Comparison of ENCODE assay signal across 8 cellular contexts in the genomic region with DNA sequence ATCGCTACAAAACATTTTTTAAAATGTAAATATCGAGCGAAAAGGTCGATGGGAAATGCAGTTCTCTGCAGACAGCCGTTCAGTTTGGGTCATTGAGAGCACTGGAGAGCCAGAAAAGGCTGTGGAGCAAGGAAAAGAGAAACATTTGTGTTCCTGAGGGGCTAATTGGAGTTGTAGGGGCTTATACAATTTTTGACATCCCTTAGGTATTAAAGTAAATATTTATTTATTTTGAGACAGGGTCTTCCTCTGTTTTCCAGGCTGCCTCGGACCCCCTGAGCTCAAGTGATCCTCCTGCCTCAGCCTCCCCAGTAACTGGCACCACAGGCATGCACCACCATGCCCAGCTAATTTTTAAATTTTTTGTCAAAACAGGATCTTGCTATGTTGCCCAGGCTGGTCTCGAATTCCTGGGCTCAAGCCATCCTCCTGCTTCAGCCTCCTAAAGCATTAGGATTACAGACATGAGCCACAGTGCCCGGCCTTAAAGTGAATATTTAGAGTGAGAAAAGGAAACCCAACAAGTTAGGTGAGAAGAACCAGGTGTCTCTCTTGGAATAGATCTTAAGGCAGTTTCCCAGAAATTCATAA. TPM values are rescaled to one million over a fixed set of nuclear protein-coding genes. Genes with fewer than 3 reads are reported as not detected.
DNase-seq lines count a peak whose midpoint lies in the region; ATAC-seq and TF ChIP-seq lines count a peak whose summit lies in the region.

No MANE protein-coding gene starts in this region.

- H3K4me3 ChIP-seq in thoracic aorta: peak overlapping the region; percentile 82

- H3K27me3 Mint-ChIP-seq in stimulated activated naive CD8-positive, alpha-beta T cell treated with anti-CD3 and anti-CD28 coated beads, Interleukin-15, Interleukin-2, amounts not matched to agents 100 ng/mL and 50 ng/mL, for 24 hours: no peaks in the 10 kb centered on the region
- H3K27me3 Mint-ChIP-seq in activated CD8-positive, alpha-beta T cell treated with anti-CD3 and anti-CD28 coated beads, Interleukin-2, amount 10 ng/mL, durations not matched to agents 7 days and 5 days (ENCODE audit: low read depth): no peaks in the 10 kb centered on the region
- H3K27me3 Mint-ChIP-seq in immature natural killer cell (ENCODE audit: low read depth in 3 of 3): peaks cover 2 to 8% (median 6%) of the 10 kb centered on the region in 3 donors

- peaks cover 13 to 35% of the 10 kb centered on the region in 2 donors for H3K4me1 ChIP-seq in thoracic aorta (ENCODE audit: control insufficient read depth in 1 of 2, low read depth in 2 of 2)

- POLR2A ChIA-PET in activated CD8-positive, alpha-beta T cell treated with anti-CD3 and anti-CD28 coated beads, Interleukin-2, amount 10 ng/mL, durations not matched to agents 7 days and 5 days (lab: Charles Lee): interaction anchor here (0.9 kb wide), 2 partner anchors 51 to 84 kb away, joined by 3 to 4 read pairs; no protein-coding TSS in a partner anchor

- H3K36me3 ChIP-seq in thoracic aorta: no peaks in the 10 kb centered on the region

- peak overlapping the region; percentile 96 for H3K4me3 Mint-ChIP-seq in stimulated activated naive CD8-positive, alpha-beta T cell treated with anti-CD3 and anti-CD28 coated beads, Interleukin-15, Interleukin-2, amounts not matched to agents 100 ng/mL and 50 ng/mL, for 24 hours
- peak overlapping the region; percentile 81 for H3K4me3 Mint-ChIP-seq in activated CD8-positive, alpha-beta T cell treated with anti-CD3 and anti-CD28 coated beads, Interleukin-2, amount 10 ng/mL, durations not matched to agents 7 days and 5 days
- peak overlapping the region; percentile 83 to 94 (median 89) for H3K4me3 Mint-ChIP-seq in immature natural killer cell

- CTCF ChIA-PET in activated CD8-positive, alpha-beta T cell treated with anti-CD3 and anti-CD28 coated beads, Interleukin-2, amount 10 ng/mL, durations not matched to agents 7 days and 5 days (lab: Charles Lee): no interaction called here

- H3K27me3 ChIP-seq in thoracic aorta (replicated peaks; ENCODE audit: insufficient read depth): no peaks in the 10 kb centered on the region

- no peak for ATAC-seq in stimulated activated naive CD8-positive, alpha-beta T cell treated with anti-CD3 and anti-CD28 coated beads, Interleukin-15, Interleukin-2, amounts not matched to agents 100 U/mL and 50 U/mL, for 24 hours
- ATAC-seq in activated CD8-positive, alpha-beta T cell treated with anti-CD3 and anti-CD28 coated beads, Interleukin-2, amount 10 ng/mL, durations not matched to agents 7 days and 5 days: peak; percentile 4
- no peak for ATAC-seq in thoracic aorta (ENCODE audit: insufficient number of reproducible peaks, low FRiP score, low read depth)
- no peak for ATAC-seq in HG03442 (IDR thresholded peaks at IDR 0.05; ENCODE audit: unreplicated experiment)
- ATAC-seq in GM21825 (IDR thresholded peaks at IDR 0.05; ENCODE audit: unreplicated experiment): no peak

- DNase-seq in stimulated activated naive CD8-positive, alpha-beta T cell treated with anti-CD3 and anti-CD28 coated beads, Interleukin-15, Interleukin-2, amounts not matched to agents 100 U/mL and 50 U/mL, for 24 hours: no peak
- no peak for DNase-seq in activated CD8-positive, alpha-beta T cell treated with anti-CD3 and anti-CD28 coated beads, Interleukin-2, amount 10 ng/mL, durations not matched to agents 7 days and 5 days
- DNase-seq in immature natural killer cell (no peak), thoracic aorta (ENCODE audit: low spot score) (no peak), SHP77 treated with DMSO at 0.1 percent for 48 hours (lab: John Stamatoyannopoulos, UW) (no peak)

- H3K27ac ChIP-seq in thoracic aorta: peak overlapping the region; percentile 67 to 84

- no peak for TF ChIP-seq CTCF in thoracic aorta (IDR thresholded peaks at IDR 0.05)

- peaks cover 59% of the 10 kb centered on the region for H3K4me1 Mint-ChIP-seq in stimulated activated naive CD8-positive, alpha-beta T cell treated with anti-CD3 and anti-CD28 coated beads, Interleukin-15, Interleukin-2, amounts not matched to agents 100 ng/mL and 50 ng/mL, for 24 hours (ENCODE audit: low read depth)
- H3K4me1 Mint-ChIP-seq in activated CD8-positive, alpha-beta T cell treated with anti-CD3 and anti-CD28 coated beads, Interleukin-2, amount 10 ng/mL, durations not matched to agents 7 days and 5 days (ENCODE audit: low read depth): peaks cover 60% of the 10 kb centered on the region
- H3K4me1 Mint-ChIP-seq in immature natural killer cell: peaks cover 43% of the 10 kb centered on the region in 2 donors

- no peaks in the 10 kb centered on the region for H3K9me3 ChIP-seq in thoracic aorta

- peak overlapping the region; percentile 84 for H3K27ac Mint-ChIP-seq in stimulated activated naive CD8-positive, alpha-beta T cell treated with anti-CD3 and anti-CD28 coated beads, Interleukin-15, Interleukin-2, amounts not matched to agents 100 ng/mL and 50 ng/mL, for 24 hours
- peak overlapping the region; percentile 92 for H3K27ac Mint-ChIP-seq in activated CD8-positive, alpha-beta T cell treated with anti-CD3 and anti-CD28 coated beads, Interleukin-2, amount 10 ng/mL, durations not matched to agents 7 days and 5 days
- H3K27ac Mint-ChIP-seq in immature natural killer cell: peak overlapping the region; percentile 80 to 96 (median 94)

- no peaks in the 10 kb centered on the region for H3K36me3 Mint-ChIP-seq in stimulated activated naive CD8-positive, alpha-beta T cell treated with anti-CD3 and anti-CD28 coated beads, Interleukin-15, Interleukin-2, amounts not matched to agents 100 ng/mL and 50 ng/mL, for 24 hours (ENCODE audit: low read depth)
- peaks cover 3% of the 10 kb centered on the region for H3K36me3 Mint-ChIP-seq in activated CD8-positive, alpha-beta T cell treated with anti-CD3 and anti-CD28 coated beads, Interleukin-2, amount 10 ng/mL, durations not matched to agents 7 days and 5 days (ENCODE audit: low read depth)
- no peaks in the 10 kb centered on the region for H3K36me3 Mint-ChIP-seq in immature natural killer cell

- no peaks in the 10 kb centered on the region for H3K9me3 Mint-ChIP-seq in stimulated activated naive CD8-positive, alpha-beta T cell treated with anti-CD3 and anti-CD28 coated beads, Interleukin-15, Interleukin-2, amounts not matched to agents 100 ng/mL and 50 ng/mL, for 24 hours
- H3K9me3 Mint-ChIP-seq in activated CD8-positive, alpha-beta T cell treated with anti-CD3 and anti-CD28 coated beads, Interleukin-2, amount 10 ng/mL, durations not matched to agents 7 days and 5 days (ENCODE audit: insufficient read depth): no peaks in the 10 kb centered on the region
- no peaks in the 10 kb centered on the region for H3K9me3 Mint-ChIP-seq in immature natural killer cell

RNA-seq across cellular contexts. Expression of a gene that starts 0.8 kb away (rescaled TPM):
- total RNA-seq in activated CD8-positive, alpha-beta T cell treated with anti-CD3 and anti-CD28 coated beads, Interleukin-2, amount 10 ng/mL, durations not matched to agents 7 days and 5 days: 10 to 100 TPM; 66.6 to 72.3 TPM
- polyA plus RNA-seq in immature natural killer cell: 10 to 100 TPM; 47.7 to 82.5 (median 54.9) TPM
- 10 to 100 TPM; 14.9 to 31.0 TPM for total RNA-seq in thoracic aorta

RNA-seq across cellular contexts. Expression of a gene that starts 3.1 kb away (rescaled TPM):
- 10 to 100 TPM; 13.5 to 13.7 TPM for total RNA-seq in activated CD8-positive, alpha-beta T cell treated with anti-CD3 and anti-CD28 coated beads, Interleukin-2, amount 10 ng/mL, durations not matched to agents 7 days and 5 days
- 1 to 10 TPM in 2 of 3 donors, under 1 TPM in 1; 0.93 to 1.2 (median 1.0) TPM for polyA plus RNA-seq in immature natural killer cell
- total RNA-seq in thoracic aorta: 10 to 100 TPM; 16.1 to 34.3 TPM

RNA-seq across cellular contexts. Expression of a gene that starts 12.5 kb away (rescaled TPM):
- not detected for total RNA-seq in activated CD8-positive, alpha-beta T cell treated with anti-CD3 and anti-CD28 coated beads, Interleukin-2, amount 10 ng/mL, durations not matched to agents 7 days and 5 days
- polyA plus RNA-seq in immature natural killer cell: 1 to 10 TPM in 1 of 3 donors, not detected in 2; 2.8 TPM
- total RNA-seq in thoracic aorta: 1 to 10 TPM in 1 of 2 donors, not detected in 1; 6.7 TPM

RNA-seq across cellular contexts. Expression of a gene that starts 19.1 kb away (rescaled TPM):
- 10 to 100 TPM; 10.7 to 11.3 TPM for total RNA-seq in activated CD8-positive, alpha-beta T cell treated with anti-CD3 and anti-CD28 coated beads, Interleukin-2, amount 10 ng/mL, durations not matched to agents 7 days and 5 days
- polyA plus RNA-seq in immature natural killer cell: 10 to 100 TPM in 2 of 3 donors, 1 to 10 TPM in 1; 5.3 to 14.0 (median 11.6) TPM
- total RNA-seq in thoracic aorta: 10 to 100 TPM in 1 of 2 donors, 1 to 10 TPM in 1; 8.7 to 11.9 TPM

RNA-seq across cellular contexts. Expression of a gene that starts 52.2 kb away (rescaled TPM):
- 10 to 100 TPM; 31.5 to 35.1 TPM for total RNA-seq in activated CD8-positive, alpha-beta T cell treated with anti-CD3 and anti-CD28 coated beads, Interleukin-2, amount 10 ng/mL, durations not matched to agents 7 days and 5 days
- polyA plus RNA-seq in immature natural killer cell: 10 to 100 TPM in 2 of 3 donors, 1 to 10 TPM in 1; 4.3 to 29.1 (median 22.4) TPM
- total RNA-seq in thoracic aorta: 100 to 1,000 TPM; 218 to 480 TPM
